ENCODE assay signal across 8 cellular contexts in the genomic region with DNA sequence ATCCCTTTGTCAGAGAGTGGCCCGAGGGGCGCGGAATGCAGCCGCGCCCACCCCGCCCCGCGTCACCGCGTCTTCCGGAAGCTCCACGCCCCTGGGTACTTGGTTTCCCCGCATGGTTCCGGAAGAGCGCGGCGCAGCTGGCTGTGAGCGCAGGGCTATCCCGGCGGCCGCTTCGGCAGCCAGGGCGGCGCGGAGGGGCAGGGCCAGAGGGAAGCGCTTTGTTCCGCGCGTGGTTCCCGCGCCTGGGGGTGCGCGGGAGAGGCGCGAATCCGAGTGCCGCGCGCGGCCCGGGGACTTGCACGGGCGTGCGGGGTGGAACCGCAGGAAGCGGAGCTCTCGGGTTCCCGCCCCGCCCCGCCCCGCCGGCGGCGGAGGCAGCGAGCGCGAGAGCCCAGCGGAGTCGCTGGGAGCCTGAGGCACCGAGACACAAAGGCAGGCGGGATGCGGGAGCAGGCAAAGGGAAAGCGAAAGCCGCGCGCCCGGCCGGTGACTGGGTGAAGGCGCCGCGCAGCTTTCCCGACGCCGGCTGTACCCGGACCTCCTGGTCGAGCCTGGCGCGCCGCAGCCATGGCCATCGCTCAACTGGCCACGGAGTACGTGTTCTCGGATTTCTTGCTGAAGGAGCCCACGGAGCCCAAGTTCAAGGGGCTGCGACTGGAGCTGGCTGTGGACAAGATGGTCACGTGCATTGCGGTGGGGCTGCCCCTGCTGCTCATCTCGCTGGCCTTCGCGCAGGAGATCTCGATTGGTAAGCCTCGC. TPM values are rescaled to one million over a fixed set of nuclear protein-coding genes. Genes with fewer than 3 reads are reported as not detected.
DNase-seq lines count a peak whose midpoint lies in the region; ATAC-seq and TF ChIP-seq lines count a peak whose summit lies in the region.

A gene with protein sequence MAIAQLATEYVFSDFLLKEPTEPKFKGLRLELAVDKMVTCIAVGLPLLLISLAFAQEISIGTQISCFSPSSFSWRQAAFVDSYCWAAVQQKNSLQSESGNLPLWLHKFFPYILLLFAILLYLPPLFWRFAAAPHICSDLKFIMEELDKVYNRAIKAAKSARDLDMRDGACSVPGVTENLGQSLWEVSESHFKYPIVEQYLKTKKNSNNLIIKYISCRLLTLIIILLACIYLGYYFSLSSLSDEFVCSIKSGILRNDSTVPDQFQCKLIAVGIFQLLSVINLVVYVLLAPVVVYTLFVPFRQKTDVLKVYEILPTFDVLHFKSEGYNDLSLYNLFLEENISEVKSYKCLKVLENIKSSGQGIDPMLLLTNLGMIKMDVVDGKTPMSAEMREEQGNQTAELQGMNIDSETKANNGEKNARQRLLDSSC (plus strand): TSS at position 96 of the 759 bp plus-strand sequence. CDS start 472 bp downstream, at position 568.

- no peaks in the 10 kb centered on the region for H3K27me3 ChIP-seq in heart right ventricle
- H3K27me3 ChIP-seq in upper lobe of right lung: no peaks in the 10 kb centered on the region

- H3K9me3 ChIP-seq in heart right ventricle (no peaks in the 10 kb centered on the region), upper lobe of right lung (no peaks in the 10 kb centered on the region)

- H3K9me3 Mint-ChIP-seq in activated naive CD8-positive, alpha-beta T cell treated with anti-CD3 and anti-CD28 coated beads, Interleukin-2, amount 50 U/mL, for 24 hours: peaks cover 4% of the 10 kb centered on the region

- peak; percentile 89 for DNase-seq in GM12865 (ENCODE audit: low read depth)
- peak; percentile 87 for DNase-seq in NCI-H1092 (lab: John Stamatoyannopoulos, UW)
- peak; percentile 96 to 97 for DNase-seq in SW 1271 (lab: John Stamatoyannopoulos, UW)
- peak; percentile 79 for DNase-seq in activated naive CD8-positive, alpha-beta T cell treated with anti-CD3 and anti-CD28 coated beads, Interleukin-2, amount 50 U/mL, for 24 hours
- DNase-seq in heart right ventricle: peak; percentile 75 to 82
- peak; percentile 95 for DNase-seq in posterior vena cava (ENCODE audit: low spot score)
- peak; percentile 93 for DNase-seq in upper lobe of right lung

- WGBS in heart right ventricle, 2 donors: 0% methylated on average over 87 to 92 of the region's 92 CpGs

- TF ChIP-seq CTCF in GM12865 (IDR thresholded peaks at IDR 0.05; ENCODE audit: insufficient read depth, low read depth, low read length, missing control alignments): no peak
- TF ChIP-seq CTCF in heart right ventricle (IDR thresholded peaks at IDR 0.05): peak in 2 of 9 donors; percentile 6 to 16
- TF ChIP-seq CTCF in upper lobe of right lung (IDR thresholded peaks at IDR 0.05): no peak

- peak within 1 kb of the TSS; percentile 84 to 98 (median 94) for H3K27ac ChIP-seq in heart right ventricle
- peak within 1 kb of the TSS; percentile 96 for H3K27ac ChIP-seq in upper lobe of right lung

- H3K4me3 Mint-ChIP-seq in activated naive CD8-positive, alpha-beta T cell treated with anti-CD3 and anti-CD28 coated beads, Interleukin-2, amount 50 U/mL, for 24 hours: no peak within 1 kb of the TSS

- no peaks in the 10 kb centered on the region for H3K27me3 Mint-ChIP-seq in activated naive CD8-positive, alpha-beta T cell treated with anti-CD3 and anti-CD28 coated beads, Interleukin-2, amount 50 U/mL, for 24 hours

- peak within 1 kb of the TSS; percentile 94 for H3K4me3 ChIP-seq in GM12865 (ENCODE audit: low read depth, low read length)
- peak within 1 kb of the TSS; percentile 57 to 90 (median 84) for H3K4me3 ChIP-seq in heart right ventricle
- H3K4me3 ChIP-seq in upper lobe of right lung: peak within 1 kb of the TSS; percentile 96

- H3K36me3 Mint-ChIP-seq in activated naive CD8-positive, alpha-beta T cell treated with anti-CD3 and anti-CD28 coated beads, Interleukin-2, amount 50 U/mL, for 24 hours (ENCODE audit: low read depth): no peaks in the 10 kb centered on the region

- H3K4me1 ChIP-seq in heart right ventricle (peaks cover 6 to 56% (median 53%) of the 10 kb centered on the region in 9 donors), upper lobe of right lung (peaks cover 44% of the 10 kb centered on the region)

- ATAC-seq in HG02610 (IDR thresholded peaks at IDR 0.05; ENCODE audit: unreplicated experiment): peak; percentile 89
- peak; percentile 88 for ATAC-seq in activated naive CD8-positive, alpha-beta T cell treated with anti-CD3 and anti-CD28 coated beads, Interleukin-2, amount 50 U/mL, for 24 hours
- peak; percentile 85 to 96 (median 91) for ATAC-seq in heart right ventricle
- peak; percentile 92 for ATAC-seq in upper lobe of right lung

- H3K36me3 ChIP-seq in heart right ventricle (no peaks in the 10 kb centered on the region), upper lobe of right lung (no peaks in the 10 kb centered on the region)

- H3K27ac Mint-ChIP-seq in activated naive CD8-positive, alpha-beta T cell treated with anti-CD3 and anti-CD28 coated beads, Interleukin-2, amount 50 U/mL, for 24 hours: peak within 1 kb of the TSS; percentile 90

- H3K4me1 Mint-ChIP-seq in activated naive CD8-positive, alpha-beta T cell treated with anti-CD3 and anti-CD28 coated beads, Interleukin-2, amount 50 U/mL, for 24 hours: peaks cover 30% of the 10 kb centered on the region

- intact Hi-C loops in heart right ventricle (cut with DNase I): loop anchor here in 2 of 10 donors (2.0 kb wide), 2 partner anchors 22 to 24 kb away; no protein-coding TSS in a partner anchor
- intact Hi-C loops in posterior vena cava (cut with DNase I): loop anchor here in 1 of 2 donors (1.0 kb wide), 1 partner anchor 16 kb away; no protein-coding TSS in a partner anchor
- intact Hi-C loops in upper lobe of right lung (cut with DNase I): no loop called here

RNA-seq across cellular contexts. Expression of the gene that starts here (rescaled TPM):
- total RNA-seq in heart right ventricle (10 to 100 TPM; 16.1 to 42.4 (median 22.0) TPM), posterior vena cava (10 to 100 TPM; 20.2 to 45.3 TPM), upper lobe of right lung (20.0 TPM)
- 1 to 10 TPM; 4.4 to 5.9 TPM for polyA plus RNA-seq in heart right ventricle

Comparison
In these comparisons a context has a peak if more than half of its experiments do, and no peak if none do; other contexts are left out.
1. Peak in every context shown above with its lines: DNase-seq, ATAC-seq, H3K4me3 ChIP-seq and H3K27ac ChIP-seq.